ENCODE assay signal across 8 cellular contexts in the genomic region with DNA sequence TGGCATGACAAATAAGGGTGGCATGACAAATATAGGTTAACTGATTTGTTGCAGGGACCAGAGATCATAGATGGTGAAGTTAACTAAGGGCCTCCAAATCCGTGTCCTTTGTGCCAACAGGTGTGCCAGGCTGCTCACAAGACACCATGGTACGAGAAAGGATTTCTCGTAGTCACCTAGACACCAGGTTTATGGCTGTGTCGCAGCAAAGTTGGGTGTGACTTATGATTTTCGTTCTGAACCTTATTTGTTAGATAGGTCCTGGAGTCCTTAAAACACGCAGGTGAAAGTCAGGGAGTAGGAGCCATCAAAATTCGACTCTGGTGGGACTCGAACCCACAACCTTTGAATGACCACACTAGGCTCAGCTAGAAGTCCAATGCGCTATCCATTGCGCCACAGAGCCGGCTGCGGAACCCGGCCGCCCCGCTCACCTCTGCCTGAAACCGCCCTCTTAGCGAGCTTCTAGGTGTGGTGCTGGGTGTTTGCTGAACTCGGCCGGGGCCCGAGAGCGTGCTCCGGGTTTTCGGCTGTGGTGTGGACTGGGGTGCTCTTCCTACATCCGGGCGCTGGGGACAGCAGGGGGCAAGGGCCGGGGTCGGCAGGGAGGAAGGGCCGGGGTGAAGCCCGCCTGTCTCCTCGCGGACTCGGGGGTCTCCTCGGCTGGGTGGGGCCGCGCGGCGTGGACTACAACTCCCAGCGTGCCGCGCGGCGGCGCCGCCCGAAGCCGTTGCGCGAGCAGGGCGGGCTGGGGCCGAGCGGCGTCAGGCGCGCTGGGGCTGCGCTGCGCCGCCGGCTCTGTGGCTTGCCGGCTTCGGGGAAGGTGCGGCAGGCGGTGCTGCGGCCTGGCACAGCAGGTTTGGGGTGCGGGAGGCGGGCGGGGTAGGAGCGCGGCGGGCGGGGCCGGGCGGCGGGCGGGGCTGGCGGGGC. TPM values are rescaled to one million over a fixed set of nuclear protein-coding genes. Genes with fewer than 3 reads are reported as not detected.
A peak's percentile ranks its signal among the peaks of the same experiment; 100 is the strongest.
DNase-seq lines count a peak whose midpoint lies in the region; ATAC-seq and TF ChIP-seq lines count a peak whose summit lies in the region.

A gene (plus strand): TSS at position 767 of the 930 bp plus-strand sequence. CDS start 2,606 bp downstream, outside the sequence.

- peaks cover 3% of the 10 kb centered on the region; the same call in 1 of the 2 replicates for H3K36me3 ChIP-seq in Karpas-422 (ENCODE audit: insufficient read depth, low read length)
- H3K36me3 ChIP-seq in gastroesophageal sphincter: peaks cover 0 to 30% of the 10 kb centered on the region in 2 donors
- peaks cover 3% of the 10 kb centered on the region for H3K36me3 ChIP-seq in neutrophil

- WGBS in gastroesophageal sphincter (ENCODE audit: low coverage in 1 of 2), 2 donors: 60 to 61% methylated on average over 3 to 5 of the region's 75 CpGs

- peak; percentile 95 for DNase-seq in DMS53 (lab: John Stamatoyannopoulos, UW)
- DNase-seq in Karpas-422: peak; percentile 93
- DNase-seq in SK-N-DZ (ENCODE audit: low spot score): peak; percentile 70
- DNase-seq in activated naive CD4-positive, alpha-beta T cell treated with Interleukin-2 at 50 U/mL for 16 hours: peak; percentile 83
- peak; percentile 66 for DNase-seq in superior temporal gyrus (ENCODE audit: extremely low spot score)

- peaks cover 6% of the 10 kb centered on the region for H3K79me2 ChIP-seq in Karpas-422 (ENCODE audit: low read length)

- peak; percentile 83 for ATAC-seq in GM21619 (IDR thresholded peaks at IDR 0.05; ENCODE audit: unreplicated experiment)
- peak; percentile 95 for ATAC-seq in gastroesophageal sphincter

- peak within 1 kb of the TSS; percentile 96 for H3K4me2 ChIP-seq in Karpas-422 (ENCODE audit: low read depth, low read length, poor library complexity, severe bottlenecking)

- H3K9me3 ChIP-seq in Karpas-422 (ENCODE audit: low read length): no peaks in the 10 kb centered on the region
- no peaks in the 10 kb centered on the region for H3K9me3 ChIP-seq in gastroesophageal sphincter
- no peaks in the 10 kb centered on the region for H3K9me3 ChIP-seq in neutrophil

- TF ChIP-seq EP300 in gastroesophageal sphincter (IDR thresholded peaks at IDR 0.05): no peak

- TF ChIP-seq CTCF in gastroesophageal sphincter (IDR thresholded peaks at IDR 0.05): peak in 2 of 4 experiments; percentile 10 to 31
- TF ChIP-seq CTCF in neutrophil (IDR thresholded peaks at IDR 0.05): no peak

- H3K4me3 ChIP-seq in Karpas-422 (ENCODE audit: low read length): peak within 1 kb of the TSS; percentile 98
- H3K4me3 ChIP-seq in gastroesophageal sphincter: peak within 1 kb of the TSS; percentile 80 to 92
- peak within 1 kb of the TSS; percentile 68 to 75 for H3K4me3 ChIP-seq in neutrophil (ENCODE audit: low read depth in 1 of 2, low read length in 1 of 2)

- peaks cover 15% of the 10 kb centered on the region for H3K4me1 ChIP-seq in Karpas-422 (ENCODE audit: low read length)
- H3K4me1 ChIP-seq in gastroesophageal sphincter: peaks cover 0 to 24% (median 4%) of the 10 kb centered on the region in 3 donors
- H3K4me1 ChIP-seq in neutrophil (ENCODE audit: control insufficient read depth in 1 of 2, insufficient read depth in 1 of 2, low read depth in 1 of 2, low read length in 1 of 2): peaks cover 20% of the 10 kb centered on the region in 2 experiments

- H3K27me3 ChIP-seq in Karpas-422 (ENCODE audit: low read length) (no peaks in the 10 kb centered on the region), gastroesophageal sphincter (no peaks in the 10 kb centered on the region), neutrophil (no peaks in the 10 kb centered on the region)

- H2AFZ ChIP-seq in Karpas-422 (ENCODE audit: low read length): peak within 1 kb of the TSS; percentile 95

- TF ChIP-seq POLR2A in gastroesophageal sphincter (IDR thresholded peaks at IDR 0.05): peak in 1 of 2 donors; percentile 20

- H3K9me2 ChIP-seq in Karpas-422 (replicated peaks; ENCODE audit: insufficient read depth, low read length): no peaks in the 10 kb centered on the region

- H3K9ac ChIP-seq in Karpas-422 (ENCODE audit: low read length): peak within 1 kb of the TSS; percentile 88

- H3K27ac ChIP-seq in Karpas-422 (ENCODE audit: low read length) (peak within 1 kb of the TSS; percentile 26; the same call in 1 of the 2 replicates), gastroesophageal sphincter (peak within 1 kb of the TSS; percentile 27 to 88 (median 86)), neutrophil (peak within 1 kb of the TSS; percentile 63)

- H4K20me1 ChIP-seq in Karpas-422 (ENCODE audit: insufficient read depth, low read depth, low read length): no peaks in the 10 kb centered on the region

RNA-seq across cellular contexts. Expression of the gene that starts here (rescaled TPM):
- 18.5 and 24.4 TPM in 2 replicates for total RNA-seq in Karpas-422 (2014; rRNA removed; shearing (Covaris generic); ENCODE audit: low replicate concordance)
- polyA plus RNA-seq in SK-N-DZ (2014; cell fraction: cytosol; rRNA removed): 25.5 and 27.0 TPM in 2 replicates
- polyA plus RNA-seq in SK-N-DZ (2014; cell fraction: nucleus; rRNA removed): 18.5 and 20.6 TPM in 2 replicates
- 10 to 100 TPM; 14.3 to 34.3 (median 20.4) TPM for total RNA-seq in gastroesophageal sphincter

Comparison
In these comparisons a context has a peak if more than half of its experiments do, and no peak if none do; other contexts are left out.
1. Peak in every context shown above with its lines: DNase-seq, ATAC-seq, H3K4me3 ChIP-seq and H3K27ac ChIP-seq.
2. H3K27ac ChIP-seq: peak in every context shown above with its lines; median percentile 86 in gastroesophageal sphincter; 63 in neutrophil; 26 in Karpas-422.